In genomic region chr10:103171278-103171677, GRCh38 we compare ENCODE assay signal across 18 cellular contexts. TPM values are rescaled to one million over a fixed set of nuclear protein-coding genes. Genes with fewer than 3 reads are reported as not detected.
DNase-seq lines count a peak whose midpoint lies in the region; ATAC-seq and TF ChIP-seq lines count a peak whose summit lies in the region.
"Had no signal": no experiment of that assay in that cellular context is flagged by ENCODE, and none has a peak within 500 bp of the region (broad histone marks: within the 10 kb centered on the region; RNA-seq: fewer than 3 reads in every experiment).

No MANE protein-coding gene starts in this region.

- H3K36me3 Mint-ChIP-seq in HFFc6 (ENCODE audit: low read depth) (peaks cover 32% of the 10 kb centered on the region), memory B cell (peaks cover 7% of the 10 kb centered on the region)
- peaks cover 29% of the 10 kb centered on the region for H3K36me3 Mint-ChIP-seq in activated CD4-positive, alpha-beta T cell treated with anti-CD3 and anti-CD28 coated beads, Interleukin-2, amount 10 ng/mL, durations not matched to agents 7 days and 5 days (ENCODE audit: low read depth)

- POLR2A ChIA-PET in activated CD4-positive, alpha-beta T cell treated with anti-CD3 and anti-CD28 coated beads, Interleukin-2, amount 10 ng/mL, durations not matched to agents 7 days and 5 days (lab: Charles Lee) = no interaction called here

- TF ChIP-seq CTCF in C4-2B (conservative IDR thresholded peaks at IDR 0.05) (no peak), HFFc6 (IDR thresholded peaks at IDR 0.05) (no peak)

- CTCF ChIA-PET in activated CD4-positive, alpha-beta T cell treated with anti-CD3 and anti-CD28 coated beads, Interleukin-2, amount 10 ng/mL, durations not matched to agents 7 days and 5 days (lab: Charles Lee) = interaction anchor here (1.7 kb wide), 1 partner anchor 12 kb away, joined by 5 read pairs; no protein-coding TSS in a partner anchor

- H3K27me3 Mint-ChIP-seq in HFFc6 (ENCODE audit: insufficient read depth) (no peaks in the 10 kb centered on the region), memory B cell (no peaks in the 10 kb centered on the region)
- H3K27me3 Mint-ChIP-seq in activated CD4-positive, alpha-beta T cell treated with anti-CD3 and anti-CD28 coated beads, Interleukin-2, amount 10 ng/mL, durations not matched to agents 7 days and 5 days = no peaks in the 10 kb centered on the region
- H3K27me3 Mint-ChIP-seq: CD8-positive, alpha-beta memory T cell had no signal

- H3K27ac Mint-ChIP-seq in HFFc6 (peak overlapping the region; percentile 54), memory B cell (peak overlapping the region; percentile 20)
- H3K27ac Mint-ChIP-seq in activated CD4-positive, alpha-beta T cell treated with anti-CD3 and anti-CD28 coated beads, Interleukin-2, amount 10 ng/mL, durations not matched to agents 7 days and 5 days = no peak overlapping the region

- DNase-seq in HFFc6 = no peak
- DNase-seq in dermis blood vessel endothelial cell = peak; percentile 77
- DNase-seq in memory B cell (ENCODE audit: low spot score in 2 of 2) = no peak
- no peak for DNase-seq in midbrain (lab: John Stamatoyannopoulos, UW)
- DNase-seq in activated CD4-positive, alpha-beta T cell treated with anti-CD3 and anti-CD28 coated beads, Interleukin-2, amount 10 ng/mL, durations not matched to agents 7 days and 5 days = no peak
- DNase-seq in superior temporal gyrus (ENCODE audit: extremely low spot score) = no peak
- DNase-seq: activated CD4-positive, CD25-positive, alpha-beta regulatory T cell; activated CD8-positive, alpha-beta memory T cell treated with anti-CD3 and anti-CD28 coated beads, Interleukin-2, amount 50 U/mL, for 48 hours; CD8-positive, alpha-beta memory T cell; EL; mesenchymal stem cell; NCI-H187; NCI-H446 treated with DMSO at 0.1 percent for 48 hours; SHP77 treated with DMSO at 0.1 percent for 48 hours; stimulated activated naive CD8-positive, alpha-beta T cell treated with anti-CD3 and anti-CD28 coated beads, Interleukin-15, Interleukin-2, amounts not matched to agents 100 U/mL and 50 U/mL, for 24 hours had no signal

- H3K4me1 Mint-ChIP-seq in HFFc6 (ENCODE audit: low read depth) = peaks cover 41% of the 10 kb centered on the region
- H3K4me1 Mint-ChIP-seq in memory B cell = peaks cover under 1% of the 10 kb centered on the region
- peaks cover 5% of the 10 kb centered on the region for H3K4me1 Mint-ChIP-seq in activated CD4-positive, alpha-beta T cell treated with anti-CD3 and anti-CD28 coated beads, Interleukin-2, amount 10 ng/mL, durations not matched to agents 7 days and 5 days
- H3K4me1 Mint-ChIP-seq: neural crest cell had no signal

- H3K9me3 Mint-ChIP-seq in HFFc6 = no peaks in the 10 kb centered on the region
- H3K9me3 Mint-ChIP-seq in memory B cell = no peaks in the 10 kb centered on the region
- H3K9me3 Mint-ChIP-seq in activated CD4-positive, alpha-beta T cell treated with anti-CD3 and anti-CD28 coated beads, Interleukin-2, amount 10 ng/mL, durations not matched to agents 7 days and 5 days = no peaks in the 10 kb centered on the region
- H3K9me3 Mint-ChIP-seq: CD8-positive, alpha-beta memory T cell; neural crest cell had no signal

- no peak for ATAC-seq in memory B cell (ENCODE audit: low read depth)
- ATAC-seq in GM19397 (IDR thresholded peaks at IDR 0.05; ENCODE audit: unreplicated experiment) = no peak
- ATAC-seq: stimulated activated naive CD8-positive, alpha-beta T cell treated with anti-CD3 and anti-CD28 coated beads, Interleukin-15, Interleukin-2, amounts not matched to agents 100 U/mL and 50 U/mL, for 24 hours had no signal

- H3K27ac ChIP-seq in C4-2B = peak overlapping the region; percentile 68

- no peak overlapping the region for H3K4me3 Mint-ChIP-seq in HFFc6
- H3K4me3 Mint-ChIP-seq in memory B cell = no peak overlapping the region
- H3K4me3 Mint-ChIP-seq in activated CD4-positive, alpha-beta T cell treated with anti-CD3 and anti-CD28 coated beads, Interleukin-2, amount 10 ng/mL, durations not matched to agents 7 days and 5 days = no peak overlapping the region
- H3K4me3 Mint-ChIP-seq: CD8-positive, alpha-beta memory T cell; neural crest cell had no signal

RNA-seq across cellular contexts. Expression of gene NT5C2, which starts 21.8 kb away (rescaled TPM):
- 10 to 100 TPM; 78.5 to 97.4 (median 81.1) TPM for total RNA-seq in HFFc6 (2021; fragmentation: NEBNext Ultra II Directional; extraction: Animal tissue kit (Norgen Biotek cat#: 25700))
- 80.2 and 83.2 TPM in 2 replicates for total RNA-seq in dermis blood vessel endothelial cell
- 10 to 100 TPM; 66.1 to 80.2 TPM for total RNA-seq in activated CD4-positive, alpha-beta T cell treated with anti-CD3 and anti-CD28 coated beads, Interleukin-2, amount 10 ng/mL, durations not matched to agents 7 days and 5 days
